Comparison of ENCODE assay signal across 1 cellular context in genomic region chr2:10629819-10630532, GRCh38.
TF ChIP-seq lines count a peak whose summit lies in the region.

No MANE protein-coding gene starts in this region.

TF ChIP-seq in HepG2, 621 proteins besides CTCF, POLR2A, EP300 and RAD21 (continued from another document):
- TF ChIP-seq ZBTB33 (CRISPR knock-in tag; IDR thresholded peaks at IDR 0.05) (peak; percentile 92), NFE2L1 (CRISPR knock-in tag; IDR thresholded peaks at IDR 0.05; ENCODE audit: borderline replicate concordance) (no peak), HNF4G (IDR thresholded peaks at IDR 0.05; ENCODE audit: borderline replicate concordance, low read depth, low read length) (peak; percentile 44; the same call in 1 of the 2 replicates), HNF4G (CRISPR knock-in tag; IDR thresholded peaks at IDR 0.05; ENCODE audit: borderline replicate concordance, low read depth) (no peak), GATAD2A (CRISPR knock-in tag; IDR thresholded peaks at IDR 0.05) (peak; percentile 49), NKX3-1 (CRISPR knock-in tag; IDR thresholded peaks at IDR 0.05) (no peak), IKZF1 (IDR thresholded peaks at IDR 0.05) (no peak), TEAD3 (CRISPR knock-in tag; optimal IDR thresholded peaks at IDR 0.05; ENCODE audit: borderline replicate concordance) (peak; percentile 17), SKI (IDR thresholded peaks at IDR 0.05; ENCODE audit: partially characterized antibody) (no peak), AKAP8 (CRISPR knock-in tag; IDR thresholded peaks at IDR 0.05) (no peak), SOX13 (IDR thresholded peaks at IDR 0.05) (no peak), SOX13 (CRISPR knock-in tag; conservative IDR thresholded peaks at IDR 0.05 in 1 of 2, IDR thresholded peaks at IDR 0.05 in 1 of 2) (peak in 1 of 2 experiments; percentile 46; a peak in 1 of 4 replicates), ZNF121 (CRISPR knock-in tag; IDR thresholded peaks at IDR 0.05) (peak; percentile 96), MAX (IDR thresholded peaks at IDR 0.05) (peak; percentile 29; the same call in 1 of the 2 replicates), ZBTB3 (CRISPR knock-in tag; IDR thresholded peaks at IDR 0.05; ENCODE audit: borderline replicate concordance, low read depth) (no peak), ZNF24 (IDR thresholded peaks at IDR 0.05) (0 out of 2 replicates have a peak, but pooled peaks have one; percentile 31), ASH2L (IDR thresholded peaks at IDR 0.05; ENCODE audit: insufficient read length, low read depth, low read length) (peak; percentile 61), ZNF770 (CRISPR knock-in tag; IDR thresholded peaks at IDR 0.05) (0 out of 2 replicates have a peak, but pooled peaks have one; percentile 22), TERF1 (CRISPR knock-in tag; IDR thresholded peaks at IDR 0.05) (no peak), SALL1 (CRISPR knock-in tag; IDR thresholded peaks at IDR 0.05) (peak; percentile 65), HNF1A (IDR thresholded peaks at IDR 0.05; ENCODE audit: low read depth) (peak; percentile 31; the same call in 1 of the 2 replicates), HNF1A (CRISPR knock-in tag; IDR thresholded peaks at IDR 0.05; ENCODE audit: borderline replicate concordance) (peak; percentile 37; the same call in 1 of the 2 replicates), KLF16 (CRISPR knock-in tag; IDR thresholded peaks at IDR 0.05) (no peak), ZNF879 (CRISPR knock-in tag; IDR thresholded peaks at IDR 0.05) (no peak), ZBTB4 (CRISPR knock-in tag; IDR thresholded peaks at IDR 0.05; ENCODE audit: borderline replicate concordance) (peak; percentile 42; the same call in 1 of the 2 replicates), TFAP4 (IDR thresholded peaks at IDR 0.05; ENCODE audit: borderline replicate concordance, low read depth) (peak; percentile 65), NFYC (CRISPR knock-in tag; IDR thresholded peaks at IDR 0.05) (no peak), CEBPB (IDR thresholded peaks at IDR 0.05; ENCODE audit: borderline replicate concordance, low read depth, low read length) (peak; percentile 73; the same call in 1 of the 2 replicates), MLX (CRISPR knock-in tag; IDR thresholded peaks at IDR 0.05) (no peak), SKIL (CRISPR knock-in tag; IDR thresholded peaks at IDR 0.05; ENCODE audit: borderline replicate concordance) (no peak)
